ENCODE assay signal across 16 cellular contexts in the genomic region with DNA sequence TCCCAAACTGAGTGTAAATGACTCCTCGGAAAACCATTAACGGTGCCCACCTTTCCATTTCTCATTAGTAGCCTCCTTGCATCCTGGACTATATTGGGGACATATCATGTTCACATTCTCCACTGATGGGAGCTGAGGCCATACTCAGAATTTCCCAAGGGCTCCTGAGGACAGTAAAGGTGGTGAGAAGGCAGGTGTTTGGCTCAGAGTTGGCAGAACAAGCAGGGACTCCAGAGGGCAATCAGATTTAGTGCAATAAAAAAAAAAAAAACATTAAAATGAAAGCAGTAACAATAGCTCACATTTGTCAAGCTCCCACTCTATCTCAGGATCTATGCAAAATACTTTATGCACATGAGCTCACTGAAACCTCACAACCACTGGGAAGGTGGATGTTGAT.
A peak's percentile ranks its signal among the peaks of the same experiment; 100 is the strongest.
DNase-seq lines count a peak whose midpoint lies in the region; ATAC-seq and TF ChIP-seq lines count a peak whose summit lies in the region.
"Had no signal": no experiment of that assay in that cellular context is flagged by ENCODE, and none has a peak within 500 bp of the region (broad histone marks: within the 10 kb centered on the region; RNA-seq: fewer than 3 reads in every experiment).

No MANE protein-coding gene starts in this region.

- TF ChIP-seq POLR2A in sigmoid colon (IDR thresholded peaks at IDR 0.05): no peak

- TF ChIP-seq CTCF in RWPE1 (conservative IDR thresholded peaks at IDR 0.05; ENCODE audit: low read depth) (no peak), sigmoid colon (IDR thresholded peaks at IDR 0.05) (no peak)

- peak overlapping the region; percentile 81 for H3K27ac ChIP-seq in RWPE1
- peak overlapping the region; percentile 49 for H3K27ac ChIP-seq in epithelial cell of prostate
- peak overlapping the region in 3 of 4 donors; percentile 61 to 77 (median 67) for H3K27ac ChIP-seq in sigmoid colon
- H3K27ac ChIP-seq: BLaER1 treated with 17β-estradiol and CSF1 and Interleukin-3, amounts not matched to agents 10 nM and 100 nM had no signal

- ATAC-seq in HG03439 (IDR thresholded peaks at IDR 0.05; ENCODE audit: unreplicated experiment): no peak
- no peak for ATAC-seq in GM19351 (IDR thresholded peaks at IDR 0.05; ENCODE audit: unreplicated experiment)
- ATAC-seq: HepG2 had no signal

- peaks cover 0 to 19% (median 13%) of the 10 kb centered on the region in 4 donors for H3K4me1 ChIP-seq in sigmoid colon

- no peak for TF ChIP-seq EP300 in sigmoid colon (IDR thresholded peaks at IDR 0.05)

- no peaks in the 10 kb centered on the region for H3K36me3 ChIP-seq in sigmoid colon
- H3K36me3 ChIP-seq: BLaER1 treated with 17β-estradiol and CSF1 and Interleukin-3, amounts not matched to agents 10 nM and 100 nM had no signal

- no peaks in the 10 kb centered on the region for H3K27me3 ChIP-seq in sigmoid colon
- H3K27me3 ChIP-seq: BLaER1 treated with 17β-estradiol and CSF1 and Interleukin-3, amounts not matched to agents 10 nM and 100 nM had no signal

- CTCF ChIA-PET in RWPE1 (lab: Yijun Ruan, JAX): interaction anchor here (0.6 to 2.6 kb wide), 5 partner anchors 70 to 593 kb away, joined by 3 to 17 read pairs (median 4); a partner anchor contains a TSS

- 28 to 79% methylated on average over 2 of the region's 2 CpGs for WGBS in sigmoid colon, 2 donors

- POLR2A ChIA-PET in RWPE1 (lab: Yijun Ruan, JAX; ENCODE audit: low non-redundant PET): interaction anchor here (1.6 kb wide), 1 partner anchor 401 kb away, joined by 18 read pairs; a partner anchor contains a TSS

- H3K4me3 ChIP-seq in sigmoid colon: no peak overlapping the region
- H3K4me3 ChIP-seq: BLaER1 treated with 17β-estradiol and CSF1 and Interleukin-3, amounts not matched to agents 10 nM and 100 nM had no signal

- intact Hi-C loops in sigmoid colon (cut with DNase I): loop anchor here (5.0 kb wide), 2 partner anchors 300 to 400 kb away; a partner anchor contains a TSS

- no peaks in the 10 kb centered on the region for H3K9me3 ChIP-seq in sigmoid colon
- H3K9me3 ChIP-seq: BLaER1 treated with 17β-estradiol and CSF1 and Interleukin-3, amounts not matched to agents 10 nM and 100 nM had no signal

- peak; percentile 16 for DNase-seq in DMS79 (lab: John Stamatoyannopoulos, UW)
- no peak for DNase-seq in RWPE1 (ENCODE audit: low spot score)
- no peak for DNase-seq in epithelial cell of prostate (ENCODE audit: low read depth, low spot score)
- no peak for DNase-seq in sigmoid colon
- no peak for DNase-seq in OCI-M2 (lab: John Stamatoyannopoulos, UW; ENCODE audit: unreplicated experiment)
- no peak for DNase-seq in NCI-H226
- DNase-seq: GF-D8, HFFc6, KG1, NCI-H1048, NCI-H187, NCI-H748 treated with DMSO at 0.1 percent for 48 hours had no signal
